In genomic region chr1:100949515-100950158, GRCh38 we compare ENCODE assay signal across 8 cellular contexts. TPM values are rescaled to one million over a fixed set of nuclear protein-coding genes. Genes with fewer than 3 reads are reported as not detected.
A peak's percentile ranks its signal among the peaks of the same experiment; 100 is the strongest.
DNase-seq lines count a peak whose midpoint lies in the region; ATAC-seq, FAIRE-seq and TF ChIP-seq lines count a peak whose summit lies in the region.
"Not testable (repeated sequence)": the region's sequence is repeated elsewhere in the genome, so short reads cannot be mapped to it uniquely, and the experiment has no call there.

No MANE protein-coding gene starts in this region.

- H3K27me3 ChIP-seq in bronchial epithelial cell (ENCODE audit: control insufficient read depth, insufficient read depth, low read length); left lung: not testable (repeated sequence)

- H3K4me3 ChIP-seq in GM12864 (ENCODE audit: low read depth, low read length); bronchial epithelial cell (ENCODE audit: low read depth, low read length); left lung: not testable (repeated sequence)

- H3K36me3 Mint-ChIP-seq in activated CD4-positive, alpha-beta memory T cell treated with anti-CD3 and anti-CD28 coated beads, Interleukin-2, amount 10 ng/mL, durations not matched to agents 7 days and 5 days (ENCODE audit: low read depth), result peaks cover 92% of the 10 kb centered on the region

- peak overlapping the region in 1 of 2 donors; percentile 19 for H3K27ac ChIP-seq in left lung

- peaks cover 59% of the 10 kb centered on the region for H3K9me3 Mint-ChIP-seq in activated CD4-positive, alpha-beta memory T cell treated with anti-CD3 and anti-CD28 coated beads, Interleukin-2, amount 10 ng/mL, durations not matched to agents 7 days and 5 days

- POLR2A ChIA-PET in activated CD4-positive, alpha-beta memory T cell treated with anti-CD3 and anti-CD28 coated beads, Interleukin-2, amount 10 ng/mL, durations not matched to agents 7 days and 5 days (lab: Charles Lee), result interaction anchor here (0.6 to 3.6 kb wide), 26 partner anchors 9 to 344 kb away, joined by 3 to 26 read pairs (median 4); partner anchors contain the start of gene S1PR1

- intact Hi-C loops in left lung (cut with DNase I), result not testable (repeated sequence)

- H3K27me3 Mint-ChIP-seq in activated CD4-positive, alpha-beta memory T cell treated with anti-CD3 and anti-CD28 coated beads, Interleukin-2, amount 10 ng/mL, durations not matched to agents 7 days and 5 days, result not testable (repeated sequence)

- peak overlapping the region; percentile 56 for H3K4me3 Mint-ChIP-seq in activated CD4-positive, alpha-beta memory T cell treated with anti-CD3 and anti-CD28 coated beads, Interleukin-2, amount 10 ng/mL, durations not matched to agents 7 days and 5 days

- peaks cover 66% of the 10 kb centered on the region for H3K4me1 Mint-ChIP-seq in activated CD4-positive, alpha-beta memory T cell treated with anti-CD3 and anti-CD28 coated beads, Interleukin-2, amount 10 ng/mL, durations not matched to agents 7 days and 5 days

- FAIRE-seq in bronchial epithelial cell (lab: Jason Lieb, UNC), result not testable (repeated sequence)

- H3K9me3 ChIP-seq in left lung, result not testable (repeated sequence)

- peak overlapping the region; percentile 93 for H3K27ac Mint-ChIP-seq in activated CD4-positive, alpha-beta memory T cell treated with anti-CD3 and anti-CD28 coated beads, Interleukin-2, amount 10 ng/mL, durations not matched to agents 7 days and 5 days

- H3K4me1 ChIP-seq in left lung, result peaks cover 7 to 26% of the 10 kb centered on the region in 2 donors

- H3K36me3 ChIP-seq in bronchial epithelial cell (ENCODE audit: control insufficient read depth, insufficient read depth, low read length), result not testable (repeated sequence)
- H3K36me3 ChIP-seq in left lung, result peaks cover 0 to 13% of the 10 kb centered on the region in 2 donors

- CTCF ChIA-PET in activated CD4-positive, alpha-beta memory T cell treated with anti-CD3 and anti-CD28 coated beads, Interleukin-2, amount 10 ng/mL, durations not matched to agents 7 days and 5 days (lab: Charles Lee), result interaction anchor here (1.0 to 2.8 kb wide), 17 partner anchors 14 to 408 kb away, joined by 3 to 14 read pairs (median 4); no protein-coding TSS in a partner anchor

- TF ChIP-seq CTCF in GM12864 (IDR thresholded peaks at IDR 0.05; ENCODE audit: low read depth, low read length, missing control alignments); bronchial epithelial cell (IDR thresholded peaks at IDR 0.05; ENCODE audit: insufficient read depth, low read length, severe bottlenecking); left lung (IDR thresholded peaks at IDR 0.05): not testable (repeated sequence)

- peak; percentile 67 for DNase-seq in GM12864 (ENCODE audit: low read depth)
- peak; percentile 83 for DNase-seq in NCI-H748 (lab: John Stamatoyannopoulos, UW; ENCODE audit: unreplicated experiment)
- peak; percentile 94 for DNase-seq in activated CD4-positive, alpha-beta memory T cell treated with anti-CD3 and anti-CD28 coated beads, Interleukin-2, amount 10 ng/mL, durations not matched to agents 7 days and 5 days
- peak; percentile 68 for DNase-seq in bronchial epithelial cell (ENCODE audit: low read depth)
- DNase-seq in left lung, result peak; percentile 70 to 75
- DNase-seq in stimulated activated CD8-positive, alpha-beta memory T cell treated with anti-CD3 and anti-CD28 coated beads, Interleukin-15, amount 100 ng/mL, for 1 hour (ENCODE audit: low read depth), result peak; percentile 36

- ATAC-seq in GM21619 (IDR thresholded peaks at IDR 0.05; ENCODE audit: unreplicated experiment) (peak; percentile 82), HG03460 (IDR thresholded peaks at IDR 0.05; ENCODE audit: unreplicated experiment) (peak; percentile 76), left lung (peak; percentile 75)

RNA-seq across cellular contexts. Expression of gene SLC30A7, which starts 53.7 kb away (rescaled TPM):
- 10 to 100 TPM; 38.9 to 42.7 TPM for total RNA-seq in activated CD4-positive, alpha-beta memory T cell treated with anti-CD3 and anti-CD28 coated beads, Interleukin-2, amount 10 ng/mL, durations not matched to agents 7 days and 5 days
- total RNA-seq in bronchial epithelial cell, result 20.0 and 31.3 TPM in 2 replicates
- total RNA-seq in left lung, result 10 to 100 TPM; 44.4 to 46.7 TPM

RNA-seq across cellular contexts. Expression of gene EXTL2, which starts 55.0 kb away (rescaled TPM):
- 1 to 10 TPM; 1.4 to 2.4 TPM for total RNA-seq in activated CD4-positive, alpha-beta memory T cell treated with anti-CD3 and anti-CD28 coated beads, Interleukin-2, amount 10 ng/mL, durations not matched to agents 7 days and 5 days
- total RNA-seq in bronchial epithelial cell (1.3 and 2.6 TPM in 2 replicates), left lung (10 to 100 TPM; 13.5 to 16.6 TPM)

Comparison
In these comparisons a context has a peak if more than half of its experiments do, and no peak if none do; other contexts are left out.
1. DNase-seq: peak in every context shown above with its lines; median percentile 94 in activated CD4-positive, alpha-beta memory T cell treated with anti-CD3 and anti-CD28 coated beads, Interleukin-2, amount 10 ng/mL, durations not matched to agents 7 days and 5 days; 83 in NCI-H748; 72 in left lung; 68 in bronchial epithelial cell; 67 in GM12864; 36 in stimulated activated CD8-positive, alpha-beta memory T cell treated with anti-CD3 and anti-CD28 coated beads, Interleukin-15, amount 100 ng/mL, for 1 hour.